ENCODE assay signal across 13 cellular contexts in the genomic region with DNA sequence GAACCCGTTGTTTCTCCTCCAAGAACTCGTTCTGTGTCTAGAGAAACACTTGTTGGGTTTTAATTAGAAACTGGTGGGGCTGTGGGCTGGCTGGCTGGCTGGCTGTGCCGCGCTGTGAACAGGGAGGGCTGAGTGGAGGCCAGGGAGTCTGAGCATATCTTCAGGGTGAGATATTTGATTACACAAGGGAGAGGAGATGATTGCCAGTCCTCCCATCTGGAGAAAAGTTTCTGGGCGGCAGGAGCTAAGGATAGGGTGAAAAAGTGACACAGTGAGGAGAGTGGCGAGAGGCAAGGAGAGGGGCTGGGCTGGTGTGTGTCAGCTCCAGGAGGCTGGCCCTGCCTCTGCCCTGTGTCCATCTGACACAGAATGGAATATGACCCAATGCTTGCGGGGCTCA.
DNase-seq lines count a peak whose midpoint lies in the region; ATAC-seq and TF ChIP-seq lines count a peak whose summit lies in the region.
"Had no signal": no experiment of that assay in that cellular context is flagged by ENCODE, and none has a peak within 500 bp of the region (broad histone marks: within the 10 kb centered on the region; RNA-seq: fewer than 3 reads in every experiment).

No MANE protein-coding gene starts in this region.

- H3K9me3 Mint-ChIP-seq in activated CD4-positive, alpha-beta T cell treated with anti-CD3 and anti-CD28 coated beads for 36 hours (ENCODE audit: low read depth) = peaks cover 4% of the 10 kb centered on the region

- H3K36me3 ChIP-seq in SJSA1 (peaks cover 5% of the 10 kb centered on the region; the same call in 1 of the 2 replicates), osteoblast (ENCODE audit: insufficient read depth, low read length) (no peaks in the 10 kb centered on the region)

- ATAC-seq in HG03565 (IDR thresholded peaks at IDR 0.05; ENCODE audit: unreplicated experiment) (no peak), HG03196 (IDR thresholded peaks at IDR 0.05; ENCODE audit: unreplicated experiment) (no peak)
- ATAC-seq in activated CD4-positive, alpha-beta T cell treated with anti-CD3 and anti-CD28 coated beads for 36 hours = no peak
- ATAC-seq: stimulated activated naive CD8-positive, alpha-beta T cell treated with anti-CD3 and anti-CD28 coated beads, Interleukin-15, Interleukin-2, amounts not matched to agents 100 U/mL and 50 U/mL, for 24 hours had no signal

- intact Hi-C loops in activated CD4-positive, alpha-beta T cell treated with anti-CD3 and anti-CD28 coated beads for 36 hours (cut with DNase I, micrococcal nuclease) = no loop called here

- no peaks in the 10 kb centered on the region for H3K79me2 ChIP-seq in osteoblast (ENCODE audit: insufficient read depth, low read length)

- POLR2A ChIA-PET in activated CD4-positive, alpha-beta T cell treated with anti-CD3 and anti-CD28 coated beads for 36 hours (lab: Charles Lee) = no interaction called here

- H3K27me3 ChIP-seq in SJSA1 (replicated peaks) = no peaks in the 10 kb centered on the region
- no peaks in the 10 kb centered on the region for H3K27me3 ChIP-seq in osteoblast (ENCODE audit: insufficient read depth, low read length)

- no peak overlapping the region for H3K4me3 Mint-ChIP-seq in activated CD4-positive, alpha-beta T cell treated with anti-CD3 and anti-CD28 coated beads for 36 hours

- no peak overlapping the region for H3K27ac Mint-ChIP-seq in activated CD4-positive, alpha-beta T cell treated with anti-CD3 and anti-CD28 coated beads for 36 hours

- H3K9me3 ChIP-seq in SJSA1 (replicated peaks) (peaks cover 13% of the 10 kb centered on the region; the same call in 1 of the 2 replicates), osteoblast (ENCODE audit: low read depth, low read length) (no peaks in the 10 kb centered on the region)

- DNase-seq in AG10803 (ENCODE audit: low read depth) (peak; percentile 99), SJSA1 (ENCODE audit: low read depth in 1 of 2, low spot score in 2 of 2) (peak; percentile 43 to 44), fibroblast of gingiva (ENCODE audit: low read depth) (peak; percentile 80), osteoblast (ENCODE audit: insufficient read length, low spot score, missing footprints) (peak; percentile 77), SIG-M5 (lab: John Stamatoyannopoulos, UW) (no peak)
- no peak for DNase-seq in activated CD4-positive, alpha-beta T cell treated with anti-CD3 and anti-CD28 coated beads for 36 hours
- DNase-seq: activated naive CD4-positive, alpha-beta T cell; Calu3; central memory CD4-positive, alpha-beta T cell; stimulated activated naive CD8-positive, alpha-beta T cell treated with anti-CD3 and anti-CD28 coated beads, Interleukin-15, Interleukin-2, amounts not matched to agents 100 U/mL and 50 U/mL, for 24 hours had no signal

- CTCF ChIA-PET in activated CD4-positive, alpha-beta T cell treated with anti-CD3 and anti-CD28 coated beads for 36 hours (lab: Charles Lee) = interaction anchor here (0.5 to 1.1 kb wide), 5 partner anchors 14 to 417 kb away, joined by 3 to 4 read pairs (median 3); no protein-coding TSS in a partner anchor

- H3K27ac ChIP-seq in SJSA1 = peak overlapping the region; percentile 63
- peak overlapping the region; percentile 97 for H3K27ac ChIP-seq in osteoblast (ENCODE audit: low read depth, low read length)
- H3K27ac ChIP-seq: VCaP had no signal

- peak overlapping the region; percentile 9 for H3K4me3 ChIP-seq in AG10803 (ENCODE audit: low read length)
- no peak overlapping the region for H3K4me3 ChIP-seq in SJSA1
- H3K4me3 ChIP-seq in osteoblast (ENCODE audit: insufficient read depth, low read length) = peak overlapping the region; percentile 28

- peak overlapping the region; percentile 42 for H2AFZ ChIP-seq in osteoblast (ENCODE audit: low read length)

- H3K36me3 Mint-ChIP-seq in activated CD4-positive, alpha-beta T cell treated with anti-CD3 and anti-CD28 coated beads for 36 hours (ENCODE audit: low read depth) = peaks cover 3% of the 10 kb centered on the region

- no peak for TF ChIP-seq CTCF in AG10803 (conservative IDR thresholded peaks at IDR 0.05; ENCODE audit: low read length)
- TF ChIP-seq CTCF in osteoblast (IDR thresholded peaks at IDR 0.05; ENCODE audit: extremely low read depth, low read depth, low read length) = no peak

- no peaks in the 10 kb centered on the region for H3K4me1 Mint-ChIP-seq in activated CD4-positive, alpha-beta T cell treated with anti-CD3 and anti-CD28 coated beads for 36 hours

- H4K20me1 ChIP-seq in osteoblast (ENCODE audit: insufficient read depth, low read length) = no peaks in the 10 kb centered on the region

- peaks cover 2% of the 10 kb centered on the region for H3K27me3 Mint-ChIP-seq in activated CD4-positive, alpha-beta T cell treated with anti-CD3 and anti-CD28 coated beads for 36 hours

- H3K4me1 ChIP-seq in SJSA1 (replicated peaks) (peaks cover 36% of the 10 kb centered on the region), osteoblast (ENCODE audit: insufficient read depth, low read length) (peaks cover 30% of the 10 kb centered on the region)

- H3K4me2 ChIP-seq in osteoblast (ENCODE audit: insufficient read depth, low read length) = peak overlapping the region; percentile 60

Comparison
In these comparisons a context has a peak if more than half of its experiments do, and no peak if none do; other contexts are left out.
1. DNase-seq: peak in AG10803 (single experiment), SJSA1 (2 of 2), fibroblast of gingiva (single experiment) and osteoblast (single experiment); none in SIG-M5 (single experiment) and activated CD4-positive, alpha-beta T cell treated with anti-CD3 and anti-CD28 coated beads for 36 hours (single experiment).